11 cellular contexts compared by ENCODE assay signal in the genomic region with DNA sequence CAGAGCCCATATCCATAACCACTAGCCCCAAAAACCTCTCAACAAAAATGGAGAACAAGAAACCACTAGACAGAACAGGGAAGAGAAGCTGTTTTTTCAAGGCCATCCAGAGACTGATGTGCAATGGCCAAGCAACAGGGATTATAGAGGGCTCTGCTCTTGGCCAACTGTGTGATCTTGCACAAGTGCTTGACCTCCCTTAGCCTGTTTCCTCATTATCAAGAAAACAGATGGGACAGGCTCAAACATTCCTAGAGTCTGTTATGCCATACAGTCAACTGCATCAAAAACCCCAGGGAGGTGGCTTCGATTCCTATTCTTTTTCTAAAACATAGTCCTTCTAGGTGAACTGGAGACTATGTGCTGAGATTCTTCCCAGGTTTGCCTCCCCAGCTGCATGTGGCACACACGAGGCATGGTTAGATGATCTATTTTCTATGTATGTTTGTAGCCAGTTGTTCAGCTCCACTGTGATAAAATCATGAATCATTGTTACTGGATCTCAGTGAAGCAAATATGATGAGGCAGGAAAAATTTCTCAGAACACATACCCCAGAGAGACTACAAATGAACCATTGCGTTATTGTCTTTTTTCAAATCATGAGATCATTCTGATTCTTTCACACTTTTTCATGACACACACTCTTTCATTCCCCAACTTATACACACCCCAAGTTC.
DNase-seq lines count a peak whose midpoint lies in the region; ATAC-seq and TF ChIP-seq lines count a peak whose summit lies in the region.
"Had no signal": no experiment of that assay in that cellular context is flagged by ENCODE, and none has a peak within 500 bp of the region (broad histone marks: within the 10 kb centered on the region; RNA-seq: fewer than 3 reads in every experiment).

No MANE protein-coding gene starts in this region.

- H3K27me3 ChIP-seq in IMR-90 (ENCODE audit: control insufficient read depth, insufficient read depth, low read length) (no peaks in the 10 kb centered on the region), breast epithelium (no peaks in the 10 kb centered on the region)

- CTCF ChIA-PET in IMR-90 (lab: Yijun Ruan, JAX), result interaction anchor here (0.9 kb wide), 1 partner anchor 23 kb away, joined by 4 read pairs; no protein-coding TSS in a partner anchor
- CTCF ChIA-PET in Calu3 (lab: Charles Lee), result interaction anchor here (0.6 kb wide), 1 partner anchor 751 kb away, joined by 6 read pairs; no protein-coding TSS in a partner anchor

- H2AFZ ChIP-seq in IMR-90 (replicated peaks; ENCODE audit: low read length, poor library complexity), result no peak overlapping the region

- no peak for TF ChIP-seq RAD21 in IMR-90 (IDR thresholded peaks at IDR 0.05; ENCODE audit: low read length)

- no peak overlapping the region; the same call in 2 of the 3 replicates for H2BK15ac ChIP-seq in IMR-90 (ENCODE audit: low read depth, low read length)

- DNase-seq in IMR-90, result peak; percentile 46
- no peak for DNase-seq in breast epithelium (ENCODE audit: low spot score in 2 of 2)
- peak; percentile 45 for DNase-seq in kidney tubule cell (ENCODE audit: low spot score)
- peak; percentile 86 for DNase-seq in stromal cell of bone marrow (ENCODE audit: low read depth)
- DNase-seq in posterior cingulate gyrus, result no peak
- no peak for DNase-seq in Calu3
- DNase-seq in NCI-H345 treated with DMSO at 0.1 percent for 48 hours (lab: John Stamatoyannopoulos, UW; ENCODE audit: unreplicated experiment), result no peak
- DNase-seq: DMS 273 treated with DMSO at 0.1 percent for 48 hours, KBM-7, NCI-H446 treated with DMSO at 0.1 percent for 48 hours had no signal

- H3K4me3 ChIP-seq in IMR-90 (ENCODE audit: insufficient read depth, low read depth, low read length) (no peak overlapping the region), breast epithelium (no peak overlapping the region)

- H2AK5ac ChIP-seq in IMR-90 (ENCODE audit: low read depth, low read length), result no peak overlapping the region

- TF ChIP-seq CTCF in IMR-90 (conservative IDR thresholded peaks at IDR 0.05; ENCODE audit: low read depth, low read length) (no peak), breast epithelium (IDR thresholded peaks at IDR 0.05) (no peak), Calu3 (IDR thresholded peaks at IDR 0.05; ENCODE audit: unreplicated experiment) (no peak)

- H3K4me1 Mint-ChIP-seq in Calu3 (ENCODE audit: low read depth, unreplicated experiment), result peaks cover 31% of the 10 kb centered on the region

- H3K4me2 ChIP-seq in IMR-90 (ENCODE audit: low read depth, low read length), result no peak overlapping the region

- ATAC-seq in IMR-90 (ENCODE audit: low read depth), result peak; percentile 55
- ATAC-seq in GM19463 (IDR thresholded peaks at IDR 0.05; ENCODE audit: unreplicated experiment), result no peak

- no peak overlapping the region for H3K27ac Mint-ChIP-seq in Calu3 (ENCODE audit: unreplicated experiment)

- no CpG with 5 or more reads among the region's 3 CpGs for WGBS in IMR-90 (ENCODE audit: extremely low coverage in 2 of 2, insufficient read length in 1 of 2), 2 experiments

- H3K4me3 Mint-ChIP-seq in Calu3 (ENCODE audit: low read depth, unreplicated experiment), result no peak overlapping the region

- dilution Hi-C loops in IMR-90 (cut with HindIII; ENCODE audit: low sequenced_read_pairs, unreplicated experiment), result no loop called here

- no peak for TF ChIP-seq POLR2A in IMR-90 (IDR thresholded peaks at IDR 0.05; ENCODE audit: low read depth, low read length)
- TF ChIP-seq POLR2A in breast epithelium (IDR thresholded peaks at IDR 0.05), result no peak

- H4K91ac ChIP-seq in IMR-90 (ENCODE audit: insufficient read depth, low read depth, low read length), result no peak overlapping the region

- H2BK20ac ChIP-seq in IMR-90 (ENCODE audit: low read depth, low read length), result no peak overlapping the region

- H3K9me3 ChIP-seq in IMR-90 (ENCODE audit: control insufficient read depth, insufficient read depth, low read length) (no peaks in the 10 kb centered on the region), breast epithelium (no peaks in the 10 kb centered on the region)

- H3K23ac ChIP-seq in IMR-90 (ENCODE audit: low read depth, low read length), result no peak overlapping the region

- H3K9me3 Mint-ChIP-seq in Calu3 (ENCODE audit: low read depth, unreplicated experiment), result no peaks in the 10 kb centered on the region

- H2BK5ac ChIP-seq in IMR-90 (ENCODE audit: low read depth, low read length, poor library complexity, severe bottlenecking), result no peak overlapping the region

- H4K8ac ChIP-seq in IMR-90 (ENCODE audit: low read depth in 2 of 2, low read length in 2 of 2), result no peak overlapping the region

- H2AK9ac ChIP-seq in IMR-90 (replicated peaks; ENCODE audit: low read depth, low read length, poor library complexity), result no peak overlapping the region

- peaks cover 2% of the 10 kb centered on the region for H3K4me1 ChIP-seq in IMR-90 (ENCODE audit: control insufficient read depth, insufficient read depth, low read length)
- H3K4me1 ChIP-seq in breast epithelium, result peaks cover 0 to 3% of the 10 kb centered on the region in 2 donors

- H4K5ac ChIP-seq in IMR-90 (ENCODE audit: low read depth, low read length), result no peak overlapping the region

- no TSS peak for BruUV-seq in IMR-90 (replicated peaks; lab: Mats Ljungman, UMichigan)
- no TSS peak for BruUV-seq in Calu3 (replicated peaks; lab: Mats Ljungman, UMichigan)

- intact Hi-C loops in IMR-90 (cut with micrococcal nuclease) (no loop called here), breast epithelium (cut with DNase I; ENCODE audit: low total_unique reads) (no loop called here), posterior cingulate gyrus (cut with DNase I) (no loop called here), Calu3 (cut with micrococcal nuclease; ENCODE audit: unreplicated experiment) (no loop called here)

- H3K9ac ChIP-seq in IMR-90 (ENCODE audit: low read depth, low read length), result no peak overlapping the region

- H3K9me1 ChIP-seq in IMR-90 (ENCODE audit: insufficient read depth, low read length), result peaks cover 6% of the 10 kb centered on the region; the same call in 1 of the 2 replicates

- no peak overlapping the region for H2BK120ac ChIP-seq in IMR-90 (ENCODE audit: low read depth, low read length)

- no peak overlapping the region for H3K4ac ChIP-seq in IMR-90 (ENCODE audit: low read depth, low read length)

- H4K20me1 ChIP-seq in IMR-90 (ENCODE audit: insufficient read depth, low read length), result no peaks in the 10 kb centered on the region

- no peaks in the 10 kb centered on the region for H3K27me3 Mint-ChIP-seq in Calu3 (ENCODE audit: unreplicated experiment)

- 0 out of 2 replicates have a peak overlapping the region, but pooled peaks have one; percentile 26 for H3K18ac ChIP-seq in IMR-90 (ENCODE audit: low read depth, low read length)

- H3K27ac ChIP-seq in IMR-90 (ENCODE audit: insufficient read depth, low read length) (no peak overlapping the region), breast epithelium (peak overlapping the region; percentile 34 to 81)

- no peak overlapping the region for H3K56ac ChIP-seq in IMR-90 (ENCODE audit: extremely low read depth, insufficient read depth, low read length)

- POLR2A ChIA-PET in IMR-90 (lab: Charles Lee; ENCODE audit: unreplicated experiment), result no interaction called here

- H3K36me3 ChIP-seq in IMR-90 (ENCODE audit: control insufficient read depth, insufficient read depth, low read length) (no peaks in the 10 kb centered on the region), breast epithelium (no peaks in the 10 kb centered on the region)

- no peaks in the 10 kb centered on the region for H3K79me1 ChIP-seq in IMR-90 (ENCODE audit: low read depth in 1 of 2, low read length in 2 of 2)

- 0 out of 2 replicates have a peak overlapping the region, but pooled peaks have one; percentile 18 for H3K14ac ChIP-seq in IMR-90 (replicated peaks; ENCODE audit: low read depth, low read length)

- in situ Hi-C loops in IMR-90 (cut with MboI; ENCODE audit: low sequenced_read_pairs), result no loop called here

- H3K36me3 Mint-ChIP-seq in Calu3 (ENCODE audit: insufficient read depth, unreplicated experiment), result no peaks in the 10 kb centered on the region

TF ChIP-seq in IMR-90, 13 proteins besides CTCF, POLR2A, EP300 and RAD21:
- TF ChIP-seq CEBPB (IDR thresholded peaks at IDR 0.05; ENCODE audit: low read depth, low read length), result 0 out of 2 replicates have a peak, but pooled peaks have one; percentile 8
- peak; percentile 74 for TF ChIP-seq MAFK (IDR thresholded peaks at IDR 0.05; ENCODE audit: low read depth, low read length)
- no peak for TF ChIP-seq BHLHE40 (IDR thresholded peaks at IDR 0.05; ENCODE audit: low read depth, low read length)

Comparison
In these comparisons a context has a peak if more than half of its experiments do, and no peak if none do; other contexts are left out.
1. DNase-seq: peak in IMR-90 (single experiment), kidney tubule cell (single experiment) and stromal cell of bone marrow (single experiment); none in breast epithelium (0 of 2), posterior cingulate gyrus (0 of 10), Calu3 (single experiment) and NCI-H345 treated with DMSO at 0.1 percent for 48 hours (single experiment).